1 cellular context compared by ENCODE assay signal in the genomic region with DNA sequence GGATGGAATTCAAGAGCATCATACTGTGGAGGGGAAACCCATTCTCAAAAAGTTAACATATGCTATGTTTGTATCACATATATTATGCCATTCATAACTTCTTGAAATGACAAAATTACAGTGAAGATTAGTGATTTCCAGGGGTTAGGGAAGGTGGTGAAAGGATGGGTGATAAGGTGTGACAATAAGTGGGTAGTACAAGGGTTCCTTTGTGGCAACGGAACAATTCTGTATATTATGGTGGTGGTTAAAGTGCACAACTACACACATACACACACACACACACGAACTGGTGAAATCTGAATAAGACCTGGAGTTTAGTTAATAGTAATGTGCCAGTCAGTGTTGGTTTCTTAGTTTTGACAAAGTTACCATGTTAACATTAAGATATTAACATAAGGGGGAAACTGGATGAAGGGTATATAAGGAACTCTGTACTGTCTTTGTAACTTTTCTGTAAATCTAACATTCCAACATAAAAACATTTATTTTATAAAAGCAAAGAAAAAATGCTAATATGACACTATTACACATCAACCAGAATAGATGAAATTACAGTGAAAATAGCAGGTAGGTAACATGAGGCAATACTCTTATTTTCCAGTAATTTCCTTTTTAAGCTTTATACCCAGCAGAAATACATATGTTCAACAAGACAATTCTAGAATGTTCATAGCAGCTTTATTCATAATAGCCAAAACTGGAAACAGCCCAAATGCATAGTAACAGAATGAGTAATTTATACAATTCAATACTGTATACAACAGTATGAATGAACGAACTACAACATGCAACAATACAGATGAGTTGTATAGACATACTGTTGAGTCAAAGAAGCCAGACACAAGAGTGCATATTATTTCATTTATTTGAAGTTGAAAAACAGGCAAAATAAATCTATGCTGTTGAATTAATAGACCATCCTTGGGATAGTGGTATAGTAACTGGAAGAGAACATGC.
TF ChIP-seq lines count a peak whose summit lies in the region.

No MANE protein-coding gene starts in this region.

TF ChIP-seq in HepG2, 621 proteins besides CTCF, POLR2A, EP300 and RAD21 (continued from another document):
- TF ChIP-seq THYN1 (CRISPR knock-in tag; IDR thresholded peaks at IDR 0.05; ENCODE audit: borderline replicate concordance, low read depth) (no peak), HNRNPK (IDR thresholded peaks at IDR 0.05; ENCODE audit: low read depth, low read length, poor library complexity, severe bottlenecking) (peak; percentile 7), ZNF20 (CRISPR knock-in tag; IDR thresholded peaks at IDR 0.05) (no peak), HMG20A (CRISPR knock-in tag; IDR thresholded peaks at IDR 0.05; ENCODE audit: borderline replicate concordance) (no peak), MIXL1 (CRISPR knock-in tag; IDR thresholded peaks at IDR 0.05) (no peak), PHF8 (CRISPR knock-in tag; IDR thresholded peaks at IDR 0.05) (no peak)
TF ChIP-seq in HepG2: peak in this region for 3.
